ENCODE assay signal across 22 cellular contexts in genomic region chr22:35419756-35420155, GRCh38. TPM values are rescaled to one million over a fixed set of nuclear protein-coding genes. Genes with fewer than 3 reads are reported as not detected.
DNase-seq lines count a peak whose midpoint lies in the region; ATAC-seq and TF ChIP-seq lines count a peak whose summit lies in the region.
"Had no signal": no experiment of that assay in that cellular context is flagged by ENCODE, and none has a peak within 500 bp of the region (broad histone marks: within the 10 kb centered on the region; RNA-seq: fewer than 3 reads in every experiment).

No MANE protein-coding gene starts in this region.

- H3K27ac Mint-ChIP-seq in neural crest cell (ENCODE audit: unreplicated experiment): peak overlapping the region; percentile 57
- peak overlapping the region; percentile 47 for H3K27ac Mint-ChIP-seq in stimulated activated naive B cell treated with anti-CD40 and anti-IgM and Interleukin-4, amounts not matched to agents 10 μg/mL and 1 μg/mL and 100 μg/mL, for 72 hours
- H3K27ac Mint-ChIP-seq: CD4-positive, alpha-beta T cell; GM23338; HFFc6 had no signal

- no peak overlapping the region for H3K27ac ChIP-seq in right atrium auricular region
- H3K27ac ChIP-seq in spleen: no peak overlapping the region

- H3K4me3 Mint-ChIP-seq in neural crest cell: no peak overlapping the region
- H3K4me3 Mint-ChIP-seq in stimulated activated naive B cell treated with anti-CD40 and anti-IgM and Interleukin-4, amounts not matched to agents 10 μg/mL and 1 μg/mL and 100 μg/mL, for 72 hours: no peak overlapping the region
- H3K4me3 Mint-ChIP-seq: CD14-positive monocyte; CD4-positive, alpha-beta T cell; CD8-positive, alpha-beta memory T cell; GM23338; HFFc6 had no signal

- TF ChIP-seq CTCF in right atrium auricular region (IDR thresholded peaks at IDR 0.05) (no peak), neural crest cell (conservative IDR thresholded peaks at IDR 0.05) (no peak), spleen (IDR thresholded peaks at IDR 0.05 in 8 of 11, conservative IDR thresholded peaks at IDR 0.05 in 3 of 11) (no peak)

- ATAC-seq in Right ventricle myocardium superior (ENCODE audit: poor library complexity): no peak
- ATAC-seq in stimulated activated naive B cell treated with anti-CD40 and anti-IgM and Interleukin-4, amounts not matched to agents 10 μg/mL and 1 μg/mL and 100 μg/mL, for 72 hours (replicated peaks): no peak
- ATAC-seq in HG02623 (IDR thresholded peaks at IDR 0.05; ENCODE audit: unreplicated experiment): no peak
- ATAC-seq: A549, GM23338 had no signal

- TF ChIP-seq POLR2A in spleen (IDR thresholded peaks at IDR 0.05): no peak

- DNase-seq in Right ventricle myocardium superior (peak; percentile 29), right atrium auricular region (ENCODE audit: low spot score) (no peak), cerebellum (ENCODE audit: low spot score) (peak; percentile 23), neural crest cell (ENCODE audit: low read depth, low spot score) (no peak), DMS 273 treated with DMSO at 0.1 percent for 48 hours (lab: John Stamatoyannopoulos, UW) (no peak), spleen (no peak)
- no peak for DNase-seq in stimulated activated naive B cell treated with anti-CD40 and anti-IgM and Interleukin-4, amounts not matched to agents 10 μg/mL and 1 μg/mL and 100 μg/mL, for 72 hours
- DNase-seq: 8988T; ACHN; AML-193; BE2C; CD4-positive, alpha-beta T cell; CD8-positive, alpha-beta memory T cell; DMS53; DMS79 treated with DMSO at 0.1 percent for 48 hours; HFFc6 had no signal

- no peaks in the 10 kb centered on the region for H3K27me3 Mint-ChIP-seq in neural crest cell (ENCODE audit: low read depth)
- no peaks in the 10 kb centered on the region for H3K27me3 Mint-ChIP-seq in stimulated activated naive B cell treated with anti-CD40 and anti-IgM and Interleukin-4, amounts not matched to agents 10 μg/mL and 1 μg/mL and 100 μg/mL, for 72 hours
- H3K27me3 Mint-ChIP-seq: CD4-positive, alpha-beta T cell; CD8-positive, alpha-beta memory T cell had no signal

- H3K27me3 ChIP-seq in right atrium auricular region (no peaks in the 10 kb centered on the region), spleen (replicated peaks in 1 of 7) (no peaks in the 10 kb centered on the region)
- H3K27me3 ChIP-seq: BE2C; BLaER1 treated with 17β-estradiol and CSF1 and Interleukin-3, amounts not matched to agents 10 nM and 100 nM had no signal

- intact Hi-C loops in Right ventricle myocardium superior (cut with DNase I): no loop called here
- intact Hi-C loops in spleen (cut with DNase I; ENCODE audit: low total_unique reads): no loop called here

- 94 to 98% (median 95%) methylated on average over 8 to 10 of the region's 10 CpGs for WGBS in spleen, 5 donors

- H3K4me3 ChIP-seq in right atrium auricular region (no peak overlapping the region), spleen (no peak overlapping the region)
- H3K4me3 ChIP-seq: A549; BLaER1 treated with 17β-estradiol and CSF1 and Interleukin-3, amounts not matched to agents 10 nM and 100 nM; GM23338; HAP-1 had no signal

- H3K9me3 ChIP-seq in right atrium auricular region (no peaks in the 10 kb centered on the region), spleen (no peaks in the 10 kb centered on the region)
- H3K9me3 ChIP-seq: A549; BE2C; BLaER1 treated with 17β-estradiol and CSF1 and Interleukin-3, amounts not matched to agents 10 nM and 100 nM; HAP-1 had no signal

- peaks cover 61% of the 10 kb centered on the region for H3K36me3 ChIP-seq in right atrium auricular region
- H3K36me3 ChIP-seq in spleen: peaks cover 0 to 100% (median 97%) of the 10 kb centered on the region in 6 donors

- peaks cover 2% of the 10 kb centered on the region for H3K4me1 Mint-ChIP-seq in neural crest cell
- peaks cover 8 to 9% of the 10 kb centered on the region in 2 donors for H3K4me1 Mint-ChIP-seq in stimulated activated naive B cell treated with anti-CD40 and anti-IgM and Interleukin-4, amounts not matched to agents 10 μg/mL and 1 μg/mL and 100 μg/mL, for 72 hours

- H3K36me3 Mint-ChIP-seq in neural crest cell (ENCODE audit: low read depth): peaks cover 12% of the 10 kb centered on the region
- peaks cover 53 to 70% of the 10 kb centered on the region in 2 donors for H3K36me3 Mint-ChIP-seq in stimulated activated naive B cell treated with anti-CD40 and anti-IgM and Interleukin-4, amounts not matched to agents 10 μg/mL and 1 μg/mL and 100 μg/mL, for 72 hours

- H3K4me1 ChIP-seq in right atrium auricular region (no peaks in the 10 kb centered on the region), spleen (peaks cover 0 to 17% (median 0%) of the 10 kb centered on the region in 6 donors)
- H3K4me1 ChIP-seq: BE2C, HAP-1 had no signal

- H3K9me3 Mint-ChIP-seq in neural crest cell: no peaks in the 10 kb centered on the region
- no peaks in the 10 kb centered on the region for H3K9me3 Mint-ChIP-seq in stimulated activated naive B cell treated with anti-CD40 and anti-IgM and Interleukin-4, amounts not matched to agents 10 μg/mL and 1 μg/mL and 100 μg/mL, for 72 hours
- H3K9me3 Mint-ChIP-seq: CD14-positive monocyte; CD4-positive, alpha-beta T cell; CD8-positive, alpha-beta memory T cell; GM23338; HFFc6 had no signal

RNA-seq across cellular contexts. Expression of gene MCM5, which starts 19.8 kb away (rescaled TPM):
- 10.2 TPM for total RNA-seq in Right ventricle myocardium superior
- 1 to 10 TPM; 5.3 to 6.8 TPM for total RNA-seq in right atrium auricular region
- 35.8 TPM for total RNA-seq in cerebellum
- total RNA-seq in neural crest cell: 174 and 187 TPM in 2 replicates
- 10 to 100 TPM; 51.8 to 96.3 (median 64.8) TPM for total RNA-seq in spleen
- 10 to 100 TPM; 45.2 to 57.3 (median 49.0) TPM for polyA plus RNA-seq in spleen

RNA-seq across cellular contexts. Expression of gene HMOX1, which starts 38.9 kb away (rescaled TPM):
- total RNA-seq in Right ventricle myocardium superior (4.8 TPM), right atrium auricular region (10 to 100 TPM in 1 of 2 donors, 1 to 10 TPM in 1; 1.9 to 11.1 TPM), cerebellum (4.3 TPM), neural crest cell (2.2 and 2.4 TPM in 2 replicates), spleen (100 to 1,000 TPM; 351 to 930 (median 819) TPM)
- 100 to 1,000 TPM; 178 to 629 (median 302) TPM for polyA plus RNA-seq in spleen

Comparison
In these comparisons a context has a peak if more than half of its experiments do, and no peak if none do; other contexts are left out.
1. DNase-seq: peak in Right ventricle myocardium superior (single experiment) and cerebellum (single experiment); none in right atrium auricular region (single experiment), neural crest cell (single experiment), stimulated activated naive B cell treated with anti-CD40 and anti-IgM and Interleukin-4, amounts not matched to agents 10 μg/mL and 1 μg/mL and 100 μg/mL, for 72 hours (single experiment), DMS 273 treated with DMSO at 0.1 percent for 48 hours (single experiment) and spleen (single experiment).
2. RNA of gene HMOX1, which starts 38.9 kb away (total RNA-seq): 351 to 930 TPM in spleen; 1.9 to 11.1 TPM in right atrium auricular region, 4.8 TPM in Right ventricle myocardium superior (single experiment), 4.3 TPM in cerebellum (single experiment) and 2.2 to 2.4 TPM in neural crest cell; every median in the first group is over 10 times any median in the second.